Comparison of ENCODE assay signal across 8 cellular contexts in genomic region chrX:66046612-66047235, GRCh38. TPM values are rescaled to one million over a fixed set of nuclear protein-coding genes. Genes with fewer than 3 reads are reported as not detected.
DNase-seq lines count a peak whose midpoint lies in the region; ATAC-seq, FAIRE-seq and TF ChIP-seq lines count a peak whose summit lies in the region.
"Had no signal": no experiment of that assay in that cellular context is flagged by ENCODE, and none has a peak within 500 bp of the region (broad histone marks: within the 10 kb centered on the region; RNA-seq: fewer than 3 reads in every experiment).

No MANE protein-coding gene starts in this region.

- no peaks in the 10 kb centered on the region for H3K9me2 ChIP-seq in GM23338 (ENCODE audit: insufficient read depth)

- no TSS peak for BruUV-seq in Caco-2 (replicated peaks; lab: Mats Ljungman, UMichigan)

- no peak overlapping the region for H3K4me2 ChIP-seq in GM23338

- H3F3A ChIP-seq in GM23338 (replicated peaks; ENCODE audit: low read depth) = no peaks in the 10 kb centered on the region

- no peaks in the 10 kb centered on the region for H3K36me3 ChIP-seq in Caco-2 (ENCODE audit: control insufficient read depth, insufficient read depth, low read length)
- no peaks in the 10 kb centered on the region for H3K36me3 ChIP-seq in GM23338 (ENCODE audit: insufficient read depth)

- H3K27me3 ChIP-seq in Caco-2 (replicated peaks; ENCODE audit: control insufficient read depth, insufficient read depth, low read length) (no peaks in the 10 kb centered on the region), GM23338 (ENCODE audit: insufficient read depth) (no peaks in the 10 kb centered on the region)

- no peaks in the 10 kb centered on the region for H3K36me3 Mint-ChIP-seq in T-helper 17 cell (ENCODE audit: low read depth)
- H3K36me3 Mint-ChIP-seq in Caco-2 (ENCODE audit: insufficient read depth, unreplicated experiment) = no peaks in the 10 kb centered on the region
- H3K36me3 Mint-ChIP-seq in GM23338 (ENCODE audit: low read depth) = no peaks in the 10 kb centered on the region

- peak; percentile 81 for ATAC-seq in HG03025 (IDR thresholded peaks at IDR 0.05; ENCODE audit: low FRiP score, unreplicated experiment)
- ATAC-seq in T-helper 17 cell = no peak
- no peak for ATAC-seq in GM23338
- ATAC-seq: Panc1 had no signal

- H3K27me3 Mint-ChIP-seq in T-helper 17 cell (no peaks in the 10 kb centered on the region), Caco-2 (ENCODE audit: insufficient read depth, unreplicated experiment) (no peaks in the 10 kb centered on the region), GM23338 (ENCODE audit: insufficient read depth, low read depth, poor library complexity) (no peaks in the 10 kb centered on the region)

- H3K4me1 Mint-ChIP-seq in T-helper 17 cell = peaks cover 13% of the 10 kb centered on the region
- H3K4me1 Mint-ChIP-seq in Caco-2 (ENCODE audit: low read depth, unreplicated experiment) = no peaks in the 10 kb centered on the region
- H3K4me1 Mint-ChIP-seq in GM23338 = no peaks in the 10 kb centered on the region

- DNase-seq in GM19239 (ENCODE audit: insufficient read length, low spot score) = no peak
- no peak for DNase-seq in T-helper 17 cell
- DNase-seq in stimulated activated CD4-positive, alpha-beta T cell treated with anti-CD3 and anti-CD28 coated beads, Interleukin-2, amount 100 ng/mL, for 24 hours = peak; percentile 19 to 42
- DNase-seq in Caco-2 = no peak
- DNase-seq in HPDE6-E6E7 (ENCODE audit: extremely low spot score) = no peak
- no peak for DNase-seq in GM23338 (ENCODE audit: low spot score)

- H3K4me1 ChIP-seq in Caco-2 (no peaks in the 10 kb centered on the region), GM23338 (ENCODE audit: insufficient read depth) (no peaks in the 10 kb centered on the region)

- no peak overlapping the region for H3K27ac ChIP-seq in GM23338 (ENCODE audit: low read depth)

- H3K4me3 Mint-ChIP-seq in T-helper 17 cell = no peak overlapping the region
- no peak overlapping the region for H3K4me3 Mint-ChIP-seq in Caco-2 (ENCODE audit: unreplicated experiment)
- H3K4me3 Mint-ChIP-seq in GM23338 = no peak overlapping the region

- H3K79me2 ChIP-seq in GM23338 (replicated peaks; ENCODE audit: insufficient read depth) = no peaks in the 10 kb centered on the region

- no peak overlapping the region for H2AFZ ChIP-seq in GM23338

- H3K4me3 ChIP-seq in Caco-2 (ENCODE audit: low read depth, low read length) (no peak overlapping the region), GM23338 (no peak overlapping the region)

- H3K9me3 Mint-ChIP-seq in Caco-2 (ENCODE audit: unreplicated experiment) (peaks cover 12% of the 10 kb centered on the region), GM23338 (no peaks in the 10 kb centered on the region)

- peak overlapping the region; percentile 1 for H3K27ac Mint-ChIP-seq in T-helper 17 cell
- no peak overlapping the region for H3K27ac Mint-ChIP-seq in Caco-2 (ENCODE audit: unreplicated experiment)
- H3K27ac Mint-ChIP-seq in GM23338 = no peak overlapping the region

- intact Hi-C loops in Caco-2 (cut with micrococcal nuclease; ENCODE audit: unreplicated experiment) = no loop called here

- POLR2A ChIA-PET in Caco-2 (lab: Charles Lee) = no interaction called here

- H4K20me1 ChIP-seq in GM23338 (replicated peaks; ENCODE audit: insufficient read depth) = no peaks in the 10 kb centered on the region

- FAIRE-seq in GM19239 (lab: Jason Lieb, UNC) = peak; percentile 100

- no peak for TF ChIP-seq CTCF in Caco-2 (IDR thresholded peaks at IDR 0.05; ENCODE audit: insufficient read depth in 1 of 2, low read depth in 1 of 2, low read length in 1 of 2, severe bottlenecking in 1 of 2, unreplicated experiment in 1 of 2)
- TF ChIP-seq CTCF in GM23338 (conservative IDR thresholded peaks at IDR 0.05; ENCODE audit: low read depth in 2 of 2) = no peak

- CTCF ChIA-PET in Caco-2 (lab: Charles Lee) = no interaction called here

- H3K9me3 ChIP-seq in T-helper 17 cell (ENCODE audit: control insufficient read depth, low read length, poor library complexity, severe bottlenecking) (no peaks in the 10 kb centered on the region), Caco-2 (no peaks in the 10 kb centered on the region)

TF ChIP-seq in GM23338, 12 proteins besides CTCF, POLR2A, EP300 and RAD21:
- TF ChIP-seq ZNF114 (CRISPR knock-in tag; IDR thresholded peaks at IDR 0.05) = no peak

RNA-seq across cellular contexts. Expression of gene VSIG4, which starts 6.8 kb away (rescaled TPM):
- total RNA-seq in T-helper 17 cell (under 1 TPM in 1 of 2 donors, not detected in 1; 0.60 TPM), Caco-2 (2022) (not detected in 2 replicates)
- not detected in 2 replicates for total RNA-seq in GM23338 (2014; rRNA removed; shearing (Covaris generic))
- polyA plus RNA-seq in GM23338 (2016; fragmentation: Nextera tagmentation; extraction: Ambion mirVana) = not detected in 2 replicates

Comparison
In these comparisons a context has a peak if more than half of its experiments do, and no peak if none do; other contexts are left out.
1. DNase-seq: peak in stimulated activated CD4-positive, alpha-beta T cell treated with anti-CD3 and anti-CD28 coated beads, Interleukin-2, amount 100 ng/mL, for 24 hours (2 of 2); none in GM19239 (single experiment), T-helper 17 cell (0 of 3), Caco-2 (0 of 2), HPDE6-E6E7 (single experiment) and GM23338 (single experiment).